8 cellular contexts compared by ENCODE assay signal in genomic region chr9:107340920-107341632, GRCh38. TPM values are rescaled to one million over a fixed set of nuclear protein-coding genes. Genes with fewer than 3 reads are reported as not detected.
DNase-seq lines count a peak whose midpoint lies in the region; ATAC-seq, FAIRE-seq and TF ChIP-seq lines count a peak whose summit lies in the region.

No MANE protein-coding gene starts in this region.

- TF ChIP-seq POLR2A in H1 (IDR thresholded peaks at IDR 0.05; ENCODE audit: control extremely low read depth in 1 of 2, low read depth in 2 of 2, low read length in 2 of 2) = no peak; a peak in 1 of 3 replicates

- H4K5ac ChIP-seq in H1 (ENCODE audit: insufficient read length, low read depth, low read length) = no peak overlapping the region

- no peak overlapping the region for H2BK15ac ChIP-seq in H1 (ENCODE audit: low read length)

- no peak overlapping the region for H4K91ac ChIP-seq in H1 (replicated peaks; ENCODE audit: insufficient read length, low read length)

- no peak overlapping the region for H3K56ac ChIP-seq in H1 (replicated peaks; ENCODE audit: insufficient read length, low read depth, low read length)

- no peak overlapping the region for H2AK5ac ChIP-seq in H1 (ENCODE audit: low read depth, low read length)

- H3K4me3 Mint-ChIP-seq in CD4-positive, alpha-beta T cell = no peak overlapping the region

- no peaks in the 10 kb centered on the region for H3K9me3 ChIP-seq in CD4-positive, alpha-beta T cell (ENCODE audit: control insufficient read depth, low read length)
- H3K9me3 ChIP-seq in H1 (ENCODE audit: insufficient read depth in 2 of 2, low read depth in 1 of 2, low read length in 1 of 2) = no peaks in the 10 kb centered on the region

- peak; percentile 68 to 72 for TF ChIP-seq RAD21 in H1 (IDR thresholded peaks at IDR 0.05 in 1 of 2, conservative IDR thresholded peaks at IDR 0.05 in 1 of 2; ENCODE audit: low read depth in 2 of 2, low read length in 2 of 2)

- no peak overlapping the region for H2BK12ac ChIP-seq in H1 (ENCODE audit: low read depth, low read length)

- peaks cover 1 to 2% of the 10 kb centered on the region in 2 experiments for H4K20me1 ChIP-seq in H1 (replicated peaks in 1 of 2; ENCODE audit: control insufficient read depth in 1 of 2, insufficient read depth in 2 of 2, low read length in 2 of 2)

- H3K4ac ChIP-seq in H1 (replicated peaks; ENCODE audit: insufficient read length, low read depth, low read length) = no peak overlapping the region

- H3K79me1 ChIP-seq in H1 (ENCODE audit: low read depth, low read length) = no peaks in the 10 kb centered on the region; the same call in 1 of the 2 replicates

- H3K4me1 ChIP-seq in H1 (replicated peaks in 1 of 4; ENCODE audit: control insufficient read depth in 3 of 4, insufficient read depth in 4 of 4, low read length in 3 of 4) = peaks cover 0 to 2% (median 0%) of the 10 kb centered on the region in 4 experiments; a peak in 2 of 7 replicates

- no peak overlapping the region for H3K4me3 ChIP-seq in H1 (ENCODE audit: extremely low read depth in 1 of 4, insufficient read depth in 2 of 4, low read depth in 3 of 4, low read length in 4 of 4)

- no peak overlapping the region for H2BK5ac ChIP-seq in H1 (ENCODE audit: low read depth, low read length)

- no peaks in the 10 kb centered on the region for H3K36me3 Mint-ChIP-seq in CD4-positive, alpha-beta T cell (ENCODE audit: low read depth)

- peak; percentile 95 for TF ChIP-seq CTCF in CD4-positive, alpha-beta T cell (IDR thresholded peaks at IDR 0.05)
- TF ChIP-seq CTCF in H1 (IDR thresholded peaks at IDR 0.05; ENCODE audit: control extremely low read depth in 1 of 3, insufficient read depth in 1 of 3, low read depth in 1 of 3, low read length in 3 of 3) = peak; percentile 84 to 98 (median 97)

- H3K27me3 Mint-ChIP-seq in CD4-positive, alpha-beta T cell = no peaks in the 10 kb centered on the region

- peaks cover 0 to 8% (median 0%) of the 10 kb centered on the region in 4 experiments; a peak in 1 of 8 replicates for H3K36me3 ChIP-seq in H1 (ENCODE audit: control insufficient read depth in 2 of 4, insufficient read depth in 4 of 4, low read length in 3 of 4)

- no peak for FAIRE-seq in H1 (lab: Jason Lieb, UNC)

- POLR2A ChIA-PET in CD4-positive, alpha-beta T cell (lab: Charles Lee) = interaction anchor here (1.3 to 1.4 kb wide), 2 partner anchors 57 to 101 kb away, joined by 3 read pairs; no protein-coding TSS in a partner anchor
- POLR2A ChIA-PET in H1 (lab: Charles Lee; ENCODE audit: partially characterized antibody) = interaction anchor here (0.7 to 2.7 kb wide), 5 partner anchors 9 to 1420 kb away, joined by 3 to 10 read pairs (median 4); partner anchors contain the start of gene RAD23B

- H3K79me2 ChIP-seq in H1 (ENCODE audit: control insufficient read depth in 1 of 2, insufficient read depth in 2 of 2, low read length in 2 of 2) = no peaks in the 10 kb centered on the region

- no peak overlapping the region for H4K8ac ChIP-seq in H1 (ENCODE audit: extremely low read depth, insufficient read depth, low read length)

- no peak overlapping the region for H3K14ac ChIP-seq in H1 (ENCODE audit: insufficient read length)

- no peak overlapping the region for H3K23ac ChIP-seq in H1 (ENCODE audit: insufficient read length)

- intact Hi-C loops in CD4-positive, alpha-beta T cell (cut with DNase I, micrococcal nuclease) = loop anchor here (1.0 to 5.0 kb wide), 3 partner anchors 102 to 204 kb away; no protein-coding TSS in a partner anchor

- no peaks in the 10 kb centered on the region for H3K27me3 ChIP-seq in CD4-positive, alpha-beta T cell (ENCODE audit: control insufficient read depth, insufficient read depth, low read length)
- H3K27me3 ChIP-seq in H1 (replicated peaks in 1 of 4; ENCODE audit: control insufficient read depth in 3 of 4, extremely low read depth in 1 of 4, insufficient read depth in 3 of 4, low read length in 3 of 4) = no peaks in the 10 kb centered on the region

- no peaks in the 10 kb centered on the region for H3K23me2 ChIP-seq in H1 (ENCODE audit: low read depth, low read length)

- DNase-seq in CD4-positive, alpha-beta T cell = peak; percentile 71 to 86 (median 78)
- DNase-seq in NCI-H82 (lab: John Stamatoyannopoulos, UW) = peak; percentile 82
- DNase-seq in activated CD8-positive, alpha-beta memory T cell treated with anti-CD3 and anti-CD28 coated beads for 4 hours (ENCODE audit: low read depth in 2 of 2) = peak; percentile 61 to 66
- peak; percentile 58 to 96 for DNase-seq in H1 (ENCODE audit: low read depth in 1 of 2, low spot score in 2 of 2)
- peak; percentile 72 for DNase-seq in mucosa of gallbladder (ENCODE audit: low spot score)
- DNase-seq in stimulated activated CD8-positive, alpha-beta memory T cell treated with anti-CD3 and anti-CD28 coated beads, Interleukin-7, amount 100 ng/mL, for 1 hour (ENCODE audit: low read depth in 2 of 2) = peak; percentile 64 to 74

- CTCF ChIA-PET in CD4-positive, alpha-beta T cell (lab: Charles Lee) = interaction anchor here (0.6 to 2.2 kb wide), 15 partner anchors 9 to 114 kb away, joined by 3 to 12 read pairs (median 4); no protein-coding TSS in a partner anchor
- CTCF ChIA-PET in H1 (lab: Charles Lee; ENCODE audit: partially characterized antibody) = interaction anchor here (0.6 to 3.1 kb wide), 45 partner anchors 9 to 1036 kb away, joined by 3 to 22 read pairs (median 4); no protein-coding TSS in a partner anchor

- H2BK120ac ChIP-seq in H1 (replicated peaks; ENCODE audit: low read depth, low read length) = no peak overlapping the region

- no peak overlapping the region for H2AFZ ChIP-seq in H1 (ENCODE audit: low read length)

- H3K27ac Mint-ChIP-seq in CD4-positive, alpha-beta T cell = peak overlapping the region; percentile 33

- no peak overlapping the region for H3K27ac ChIP-seq in CD4-positive, alpha-beta T cell (ENCODE audit: low read depth, low read length)
- H3K27ac ChIP-seq in H1 (ENCODE audit: low read depth, low read length) = no peak overlapping the region; the same call in 1 of the 2 replicates

- no peak overlapping the region for H3K18ac ChIP-seq in H1 (ENCODE audit: extremely low read depth, low read length)

- whole genome bisulfite sequencing in H1 (ENCODE audit: extremely low coverage in 1 of 2, insufficient coverage in 1 of 2, insufficient read length in 1 of 2, insufficient replicate concordance in 2 of 2, low coverage in 1 of 2, low lambda C conversion rate in 2 of 2, missing lambda C conversion rate in 1 of 2), 2 experiments = 55% methylated on average over 17 of the region's 18 CpGs; no CpG with 5 or more reads in 1 of the 2 experiments

- H3K4me2 ChIP-seq in H1 (ENCODE audit: insufficient read depth in 1 of 2, low read depth in 2 of 2, low read length in 2 of 2) = no peak overlapping the region

- TF ChIP-seq EP300 in H1 (IDR thresholded peaks at IDR 0.05; ENCODE audit: borderline replicate concordance in 1 of 2, low read depth in 2 of 2, low read length in 2 of 2) = no peak

- peak; percentile 83 for ATAC-seq in CD4-positive, alpha-beta T cell (ENCODE audit: poor library complexity)
- ATAC-seq in GM19395 (IDR thresholded peaks at IDR 0.05; ENCODE audit: unreplicated experiment) = peak; percentile 88
- ATAC-seq in HG03457 (IDR thresholded peaks at IDR 0.05; ENCODE audit: unreplicated experiment) = peak; percentile 75

- peaks cover 5% of the 10 kb centered on the region for H3K4me1 Mint-ChIP-seq in CD4-positive, alpha-beta T cell (ENCODE audit: low read depth)

- no peaks in the 10 kb centered on the region for H3K9me3 Mint-ChIP-seq in CD4-positive, alpha-beta T cell

- no peak overlapping the region for H2BK20ac ChIP-seq in H1 (ENCODE audit: low read length)

- no peak overlapping the region for H3K9ac ChIP-seq in H1 (replicated peaks in 1 of 4; ENCODE audit: extremely low read depth in 1 of 4, low read depth in 3 of 4, low read length in 3 of 4)

TF ChIP-seq in H1, 55 proteins besides CTCF, POLR2A, EP300 and RAD21 (continues in another document):
- 0 out of 2 replicates have a peak, but pooled peaks have one; percentile 43 for TF ChIP-seq YY1 (IDR thresholded peaks at IDR 0.05; ENCODE audit: low read depth, low read length)
- TF ChIP-seq TEAD4 (IDR thresholded peaks at IDR 0.05; ENCODE audit: low read depth, low read length) = no peak
- TF ChIP-seq KDM1A (IDR thresholded peaks at IDR 0.05; ENCODE audit: borderline replicate concordance, low read length) = no peak
- no peak for TF ChIP-seq MAFK (IDR thresholded peaks at IDR 0.05; ENCODE audit: low read depth, low read length)
- 0 out of 2 replicates have a peak, but pooled peaks have one; percentile 15 for TF ChIP-seq USF2 (IDR thresholded peaks at IDR 0.05; ENCODE audit: low read length)
- TF ChIP-seq CHD2 (IDR thresholded peaks at IDR 0.05; ENCODE audit: low read length) = peak; percentile 36; the same call in 1 of the 2 replicates
- TF ChIP-seq TCF12 (IDR thresholded peaks at IDR 0.05; ENCODE audit: low read depth, low read length) = peak; percentile 67; the same call in 1 of the 2 replicates
- no peak for TF ChIP-seq SRF (IDR thresholded peaks at IDR 0.05; ENCODE audit: low read depth, low read length)
- no peak for TF ChIP-seq GTF2F1 (IDR thresholded peaks at IDR 0.05; ENCODE audit: borderline replicate concordance, low read depth, low read length)
- no peak for TF ChIP-seq CEBPB (IDR thresholded peaks at IDR 0.05; ENCODE audit: low read depth, low read length)
- TF ChIP-seq RBBP5 (IDR thresholded peaks at IDR 0.05; ENCODE audit: borderline replicate concordance, low read depth, low read length) = no peak
- TF ChIP-seq FOSL1 (IDR thresholded peaks at IDR 0.05; ENCODE audit: insufficient read depth, low read depth, low read length) = no peak
- TF ChIP-seq NRF1 (IDR thresholded peaks at IDR 0.05; ENCODE audit: low read depth, low read length) = no peak
- no peak for TF ChIP-seq ASH2L (IDR thresholded peaks at IDR 0.05; ENCODE audit: low read length)

RNA-seq across cellular contexts. Expression of gene RAD23B, which starts 58.0 kb away (rescaled TPM):
- total RNA-seq in CD4-positive, alpha-beta T cell = 10 to 100 TPM; 63.8 to 68.1 TPM
- 162 and 165 TPM in 2 replicates for total RNA-seq in H1 (2021; fragmentation: NEBNext Ultra II Directional; extraction: Animal tissue kit (Norgen Biotek cat#: 25700))
- 91.9 and 97.1 TPM in 2 replicates for polyA plus RNA-seq in H1 (2011; rRNA removed)
- polyA plus RNA-seq in H1 (2011; cell fraction: cytosol; rRNA removed) = 131 TPM
- 107 TPM for polyA plus RNA-seq in H1 (2011; cell fraction: nucleus; rRNA removed)
- polyA plus RNA-seq in H1 (2012, experiment 1 of 2) = 92.8 to 135 TPM (median 97.9 TPM) in 4 replicates
- 18.8 TPM for polyA plus RNA-seq in H1 (2012, experiment 2 of 2)
- polyA plus RNA-seq in H1 (2013, experiment 1 of 2) = 113 TPM
- 121 TPM for polyA plus RNA-seq in H1 (2013, experiment 2 of 2)
- polyA minus RNA-seq in H1 (2011; rRNA and poly(A)+ RNA removed) = 183 and 188 TPM in 2 replicates
- 187 TPM for polyA minus RNA-seq in H1 (2011; cell fraction: cytosol; rRNA and poly(A)+ RNA removed)
- 75.9 TPM for polyA minus RNA-seq in H1 (2011; cell fraction: nucleus; rRNA and poly(A)+ RNA removed)
- 115 TPM for total RNA-seq in mucosa of gallbladder
